In genomic region chr12:9114946-9115345, GRCh38 we compare ENCODE assay signal across 14 cellular contexts. TPM values are rescaled to one million over a fixed set of nuclear protein-coding genes. Genes with fewer than 3 reads are reported as not detected.
DNase-seq lines count a peak whose midpoint lies in the region; ATAC-seq and TF ChIP-seq lines count a peak whose summit lies in the region.
"Had no signal": no experiment of that assay in that cellular context is flagged by ENCODE, and none has a peak within 500 bp of the region (broad histone marks: within the 10 kb centered on the region; RNA-seq: fewer than 3 reads in every experiment).

No MANE protein-coding gene starts in this region.

- H3K4me1 ChIP-seq in left lung (peaks cover 27 to 39% of the 10 kb centered on the region in 2 donors), skeletal muscle tissue (ENCODE audit: control insufficient read depth in 3 of 3, insufficient read depth in 3 of 3, low read length in 3 of 3) (peaks cover 7 to 26% (median 23%) of the 10 kb centered on the region in 3 donors)

- H3K4me3 ChIP-seq in BJ (ENCODE audit: low read depth, low read length) (peak overlapping the region; percentile 11; the same call in 1 of the 2 replicates), left lung (peak overlapping the region; percentile 36 to 40), skeletal muscle tissue (ENCODE audit: low read length in 3 of 3) (peak overlapping the region; percentile 68 to 79 (median 73))

- H3K9me3 ChIP-seq in left lung: no peaks in the 10 kb centered on the region
- H3K9me3 ChIP-seq in skeletal muscle tissue (ENCODE audit: control insufficient read depth in 3 of 3, low read length in 3 of 3): no peaks in the 10 kb centered on the region

- no peaks in the 10 kb centered on the region for H3K36me3 Mint-ChIP-seq in brain
- H3K36me3 Mint-ChIP-seq: activated CD4-positive, alpha-beta memory T cell treated with anti-CD3 and anti-CD28 coated beads for 36 hours had no signal

- H3K4me3 Mint-ChIP-seq in brain: peak overlapping the region in 3 of 5 experiments; percentile 33 to 77 (median 70)
- H3K4me3 Mint-ChIP-seq: activated CD4-positive, alpha-beta memory T cell treated with anti-CD3 and anti-CD28 coated beads for 36 hours; activated T-helper 17 cell treated with anti-CD3 and anti-CD28 coated beads, Interleukin-2, amount 50 U/mL, for 72 hours had no signal

- no peaks in the 10 kb centered on the region for H3K36me3 ChIP-seq in BJ (ENCODE audit: control insufficient read depth, insufficient read depth, low read length)
- H3K36me3 ChIP-seq in left lung: peaks cover 0 to 10% of the 10 kb centered on the region in 2 donors
- H3K36me3 ChIP-seq in skeletal muscle tissue (ENCODE audit: control insufficient read depth in 3 of 3, insufficient read depth in 3 of 3, low read length in 3 of 3): peaks cover 2 to 15% (median 12%) of the 10 kb centered on the region in 3 donors

- ATAC-seq in left lung: no peak
- no peak for ATAC-seq in GM18870 (IDR thresholded peaks at IDR 0.05; ENCODE audit: unreplicated experiment)
- no peak for ATAC-seq in HG03520 (IDR thresholded peaks at IDR 0.05; ENCODE audit: unreplicated experiment)
- ATAC-seq: activated T-helper 17 cell treated with anti-CD3 and anti-CD28 coated beads, Interleukin-2, amount 50 U/mL, for 72 hours had no signal

- no peaks in the 10 kb centered on the region for H3K9me3 Mint-ChIP-seq in brain
- H3K9me3 Mint-ChIP-seq: activated CD4-positive, alpha-beta memory T cell treated with anti-CD3 and anti-CD28 coated beads for 36 hours; activated T-helper 17 cell treated with anti-CD3 and anti-CD28 coated beads, Interleukin-2, amount 50 U/mL, for 72 hours had no signal

- no peak for DNase-seq in BJ (ENCODE audit: low read depth)
- DNase-seq in left lung: no peak
- DNase-seq in T-helper 1 cell: no peak
- DNase-seq in islet precursor cell: no peak
- DNase-seq: activated CD4-positive, alpha-beta memory T cell treated with anti-CD3 and anti-CD28 coated beads for 36 hours; DMS 273 treated with DMSO at 0.1 percent for 48 hours; midbrain; NCI-H1105; NCI-H446 treated with DMSO at 0.1 percent for 48 hours had no signal

- POLR2A ChIA-PET in BJ (lab: Charles Lee): no interaction called here

- peak overlapping the region in 2 of 5 experiments; percentile 81 to 86 for H3K27ac Mint-ChIP-seq in brain
- H3K27ac Mint-ChIP-seq: activated CD4-positive, alpha-beta memory T cell treated with anti-CD3 and anti-CD28 coated beads for 36 hours; activated T-helper 17 cell treated with anti-CD3 and anti-CD28 coated beads, Interleukin-2, amount 50 U/mL, for 72 hours had no signal

- CTCF ChIA-PET in BJ (lab: Yijun Ruan, JAX): interaction anchor here (0.6 kb wide), 1 partner anchor 348 kb away, joined by 3 read pairs; no protein-coding TSS in a partner anchor

- no peaks in the 10 kb centered on the region for H3K27me3 Mint-ChIP-seq in brain
- H3K27me3 Mint-ChIP-seq: activated CD4-positive, alpha-beta memory T cell treated with anti-CD3 and anti-CD28 coated beads for 36 hours; activated T-helper 17 cell treated with anti-CD3 and anti-CD28 coated beads, Interleukin-2, amount 50 U/mL, for 72 hours had no signal

- TF ChIP-seq CTCF in BJ (IDR thresholded peaks at IDR 0.05; ENCODE audit: insufficient read depth, low read depth, low read length) (no peak), brain (conservative IDR thresholded peaks at IDR 0.05) (no peak), left lung (IDR thresholded peaks at IDR 0.05) (no peak)

- H3K27me3 ChIP-seq in BJ (ENCODE audit: control insufficient read depth, insufficient read depth, low read length) (no peaks in the 10 kb centered on the region), left lung (no peaks in the 10 kb centered on the region), skeletal muscle tissue (ENCODE audit: control insufficient read depth in 3 of 3, insufficient read depth in 3 of 3, low read length in 3 of 3) (no peaks in the 10 kb centered on the region)

- H3K9ac ChIP-seq in skeletal muscle tissue (ENCODE audit: low read depth in 1 of 3, low read length in 3 of 3): peak overlapping the region; percentile 47 to 69 (median 59)

- peak overlapping the region; percentile 70 to 77 for H3K27ac ChIP-seq in left lung
- H3K27ac ChIP-seq in skeletal muscle tissue (ENCODE audit: low read depth, low read length): peak overlapping the region; percentile 80

- intact Hi-C loops in left lung (cut with DNase I): no loop called here

- H3K4me1 Mint-ChIP-seq in brain: peaks cover 23% of the 10 kb centered on the region

RNA-seq across cellular contexts. Expression of gene A2M, which starts 0.8 kb away (rescaled TPM):
- 171 and 198 TPM in 2 replicates for polyA plus RNA-seq in BJ (2011; rRNA removed)
- 21.6 and 32.0 TPM in 2 replicates for polyA minus RNA-seq in BJ (2011; rRNA and poly(A)+ RNA removed)
- polyA plus RNA-seq in brain (ENCODE audit: insufficient read depth, low read depth, low replicate concordance): 210 TPM
- total RNA-seq in left lung: 1,000 to 10,000 TPM; 2,565 to 2,660 TPM
- 244 TPM for total RNA-seq in skeletal muscle tissue
- total RNA-seq: activated CD4-positive, alpha-beta memory T cell treated with anti-CD3 and anti-CD28 coated beads for 36 hours had no signal

Comparison
In these comparisons a context has a peak if more than half of its experiments do, and no peak if none do; other contexts are left out.
1. H3K4me3 ChIP-seq: peak in every context shown above with its lines; median percentile 73 in skeletal muscle tissue; 38 in left lung; 11 in BJ.
2. RNA of gene A2M, which starts 0.8 kb away (total RNA-seq): 2,565 to 2,660 TPM in left lung; 244 TPM in skeletal muscle tissue (single experiment); every median in the first group is over 10 times any median in the second.